ENCODE assay signal across 9 cellular contexts in the genomic region with DNA sequence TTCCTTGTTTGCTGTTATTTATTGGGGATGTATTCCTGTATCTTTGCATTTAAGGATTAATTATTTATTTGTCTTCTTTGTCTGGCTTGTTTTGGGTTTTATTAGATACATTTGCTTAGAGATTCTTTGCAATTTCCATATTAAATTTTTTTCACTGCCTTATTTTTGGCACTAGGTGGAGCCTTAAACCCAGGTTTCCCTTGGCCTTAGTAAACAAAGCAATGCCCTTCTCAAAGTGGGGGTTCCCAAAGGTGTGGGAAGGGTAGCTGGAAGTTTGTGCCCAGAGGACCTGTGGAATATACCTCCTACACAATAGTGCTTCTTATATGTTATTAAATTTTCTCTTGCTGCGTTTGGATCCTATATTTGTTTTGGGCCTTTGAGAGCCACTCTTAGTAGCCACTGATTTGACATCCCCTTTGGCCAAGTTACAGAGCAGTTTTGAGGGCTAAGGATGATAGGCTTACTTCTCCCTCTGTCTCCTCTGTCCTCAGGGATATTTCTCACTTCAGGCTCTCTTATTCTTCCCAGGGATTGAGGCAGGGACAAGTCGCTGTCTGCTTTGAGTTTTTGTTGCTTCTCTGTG.
DNase-seq lines count a peak whose midpoint lies in the region; ATAC-seq and TF ChIP-seq lines count a peak whose summit lies in the region.
"Had no signal": no experiment of that assay in that cellular context is flagged by ENCODE, and none has a peak within 500 bp of the region (broad histone marks: within the 10 kb centered on the region; RNA-seq: fewer than 3 reads in every experiment).

No MANE protein-coding gene starts in this region.

- ATAC-seq in right lobe of liver = peak; percentile 47 to 79 (median 61)
- no peak for ATAC-seq in aorta (ENCODE audit: low FRiP score)
- no peak for ATAC-seq in GM21526 (IDR thresholded peaks at IDR 0.05; ENCODE audit: low FRiP score, unreplicated experiment)
- ATAC-seq: stimulated activated naive CD8-positive, alpha-beta T cell treated with anti-CD3 and anti-CD28 coated beads, Interleukin-15, amount 100 ng/mL, for 72 hours had no signal

- CTCF ChIA-PET in AG04449 (lab: Yijun Ruan, JAX) (interaction anchor here (0.9 to 2.5 kb wide), 5 partner anchors 11 to 214 kb away, joined by 3 to 40 read pairs (median 5); no protein-coding TSS in a partner anchor), GM10248 (lab: Yijun Ruan, JAX) (interaction anchor here (0.6 to 1.5 kb wide), 8 partner anchors 11 to 217 kb away, joined by 3 to 15 read pairs (median 4); no protein-coding TSS in a partner anchor), mammary epithelial cell (lab: Charles Lee; ENCODE audit: low non-redundant PET) (interaction anchor here (0.6 kb wide), 1 partner anchor 213 kb away, joined by 3 read pairs; no protein-coding TSS in a partner anchor)

- H3K27ac ChIP-seq in mammary epithelial cell (ENCODE audit: insufficient read depth, low read depth, low read length) (no peak overlapping the region), right lobe of liver (no peak overlapping the region), aorta (ENCODE audit: low read depth in 1 of 2, low read length in 2 of 2) (no peak overlapping the region)

- H3K4me3 ChIP-seq in AG04449 (ENCODE audit: low read depth, low read length) (no peak overlapping the region), mammary epithelial cell (replicated peaks in 1 of 3; ENCODE audit: insufficient read depth in 1 of 3, low read depth in 2 of 3, low read length in 3 of 3) (no peak overlapping the region), right lobe of liver (no peak overlapping the region), aorta (ENCODE audit: low read length in 2 of 2) (no peak overlapping the region)

- H3K4me2 ChIP-seq in mammary epithelial cell (ENCODE audit: insufficient read depth, low read depth, low read length) = no peak overlapping the region

- H3K4me1 ChIP-seq in mammary epithelial cell (ENCODE audit: insufficient read depth, low read length) (no peaks in the 10 kb centered on the region), right lobe of liver (no peaks in the 10 kb centered on the region), aorta (ENCODE audit: control insufficient read depth in 1 of 2, insufficient read depth in 2 of 2, low read length in 2 of 2) (no peaks in the 10 kb centered on the region)

- no peaks in the 10 kb centered on the region for H4K20me1 ChIP-seq in mammary epithelial cell (ENCODE audit: insufficient read depth, low read length)

- no peak overlapping the region for H3K9ac ChIP-seq in mammary epithelial cell (ENCODE audit: insufficient read depth, low read length)

- H3K79me2 ChIP-seq in mammary epithelial cell (ENCODE audit: insufficient read depth, low read length) = no peaks in the 10 kb centered on the region

- in situ Hi-C loops in mammary epithelial cell (cut with MboI; ENCODE audit: low sequenced_read_pairs in 2 of 2) = loop anchor here (5.0 to 10.0 kb wide), 3 partner anchors 212 to 359 kb away; no protein-coding TSS in a partner anchor

- no TSS peak for BruUV-seq in mammary epithelial cell (replicated peaks; lab: Mats Ljungman, UMichigan)

- H2AFZ ChIP-seq in mammary epithelial cell (ENCODE audit: low read depth, low read length) = no peak overlapping the region

- dilution Hi-C loops in mammary epithelial cell (cut with HindIII; ENCODE audit: low sequenced_read_pairs) = loop anchor here (10.0 kb wide), 1 partner anchor 61 kb away; no protein-coding TSS in a partner anchor

- no peak for TF ChIP-seq POLR2A in right lobe of liver (IDR thresholded peaks at IDR 0.05)

- intact Hi-C loops in mammary epithelial cell (cut with micrococcal nuclease) (loop anchor here (1.0 to 10.0 kb wide), 5 partner anchors 142 to 1842 kb away; no protein-coding TSS in a partner anchor), right lobe of liver (cut with DNase I) (loop anchor here (5.0 kb wide), 2 partner anchors 212 to 217 kb away; no protein-coding TSS in a partner anchor), aorta (cut with DNase I) (loop anchor here (1.0 kb wide), 2 partner anchors 213 to 214 kb away; no protein-coding TSS in a partner anchor)

- DNase-seq in AG04449 (ENCODE audit: low read depth, low spot score) (no peak), GM10248 (ENCODE audit: extremely low spot score) (peak; percentile 18), NCI-H1694 (lab: John Stamatoyannopoulos, UW) (peak; percentile 3), mammary epithelial cell (peak; percentile 17), right lobe of liver (no peak), mucosa of gallbladder (ENCODE audit: low spot score) (no peak), aorta (no peak)

- H3K36me3 ChIP-seq in mammary epithelial cell (ENCODE audit: insufficient read depth, low read length) (no peaks in the 10 kb centered on the region), right lobe of liver (no peaks in the 10 kb centered on the region), aorta (ENCODE audit: control insufficient read depth in 1 of 2, insufficient read depth in 2 of 2, low read length in 1 of 2) (no peaks in the 10 kb centered on the region)

- peak; percentile 34 for TF ChIP-seq CTCF in AG04449 (IDR thresholded peaks at IDR 0.05; ENCODE audit: insufficient read depth, low read length, missing control alignments)
- peak; percentile 60 for TF ChIP-seq CTCF in GM10248 (IDR thresholded peaks at IDR 0.05; ENCODE audit: control extremely low read depth, extremely low read depth, low read depth, missing control alignments)
- peak; percentile 61 to 71 for TF ChIP-seq CTCF in mammary epithelial cell (conservative IDR thresholded peaks at IDR 0.05 in 1 of 2, IDR thresholded peaks at IDR 0.05 in 1 of 2; ENCODE audit: extremely low read depth in 1 of 2, insufficient read depth in 1 of 2, low read depth in 1 of 2, low read length in 2 of 2)
- TF ChIP-seq CTCF in right lobe of liver (IDR thresholded peaks at IDR 0.05) = peak; percentile 67 to 76 (median 72)

- POLR2A ChIA-PET in AG04449 (lab: Yijun Ruan, JAX) = no interaction called here
- POLR2A ChIA-PET in GM10248 (lab: Yijun Ruan, JAX) = no interaction called here

- 33% methylated on average over 2 of the region's 2 CpGs for WGBS in mammary epithelial cell (ENCODE audit: low coverage, missing lambda C conversion rate)
- 50% methylated on average over 2 of the region's 2 CpGs for WGBS in right lobe of liver (ENCODE audit: insufficient coverage, low coverage, low lambda C conversion rate, missing lambda C conversion rate)
- 55 to 57% methylated on average over 2 of the region's 2 CpGs for WGBS in aorta, 2 donors

- H3K27me3 ChIP-seq in mammary epithelial cell (ENCODE audit: insufficient read depth, low read length) (no peaks in the 10 kb centered on the region), right lobe of liver (no peaks in the 10 kb centered on the region), aorta (ENCODE audit: control insufficient read depth in 1 of 2, insufficient read depth in 2 of 2, low read length in 1 of 2) (no peaks in the 10 kb centered on the region)

- H3K9me3 ChIP-seq in mammary epithelial cell (replicated peaks; ENCODE audit: insufficient read depth, low read length) = no peaks in the 10 kb centered on the region
- no peaks in the 10 kb centered on the region for H3K9me3 ChIP-seq in right lobe of liver
- H3K9me3 ChIP-seq in aorta (ENCODE audit: control insufficient read depth, low read length) = no peaks in the 10 kb centered on the region

Comparison
In these comparisons a context has a peak if more than half of its experiments do, and no peak if none do; other contexts are left out.
1. DNase-seq: peak in GM10248 (single experiment), NCI-H1694 (single experiment) and mammary epithelial cell (single experiment); none in AG04449 (single experiment), right lobe of liver (0 of 3), mucosa of gallbladder (single experiment) and aorta (0 of 2).
2. ATAC-seq: peak in right lobe of liver (4 of 4); none in aorta (single experiment) and GM21526 (single experiment).
3. Peak in every context shown above with its lines, with median percentiles within 50 percentile points of each other: CTCF ChIP-seq.